In the genomic region with DNA sequence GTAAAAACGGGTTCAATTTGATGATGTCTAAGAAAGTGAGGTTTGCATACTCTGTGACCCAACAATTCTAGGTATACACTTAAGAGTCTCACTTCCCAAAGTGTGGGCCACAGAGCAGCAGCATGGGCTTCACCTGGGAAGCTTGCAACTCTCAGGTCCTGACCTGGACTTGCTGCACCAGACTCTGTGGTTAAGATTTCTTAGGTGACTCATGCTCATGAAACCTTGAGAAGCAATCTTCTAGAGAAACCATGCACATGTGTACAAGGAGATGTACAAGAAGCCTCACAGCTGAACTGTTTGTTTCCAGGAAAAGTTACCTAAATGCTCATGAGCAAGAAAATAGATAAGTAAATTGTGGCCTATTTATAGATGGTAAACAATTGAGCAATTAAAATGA, we compare ENCODE assay signal across 7 cellular contexts. TPM values are rescaled to one million over a fixed set of nuclear protein-coding genes. Genes with fewer than 3 reads are reported as not detected.
DNase-seq lines count a peak whose midpoint lies in the region; ATAC-seq, FAIRE-seq and TF ChIP-seq lines count a peak whose summit lies in the region.

No MANE protein-coding gene starts in this region.

- no peak overlapping the region for H3K4me3 ChIP-seq in GM23248
- no peak overlapping the region for H3K4me3 ChIP-seq in keratinocyte (ENCODE audit: control insufficient read depth in 2 of 3, extremely low read depth in 1 of 3, insufficient read depth in 2 of 3, low read depth in 1 of 3, low read length in 3 of 3)

- H3K36me3 ChIP-seq in GM23248 (ENCODE audit: low read depth) (peaks cover 12% of the 10 kb centered on the region), keratinocyte (ENCODE audit: control insufficient read depth in 2 of 2, extremely low read depth in 1 of 2, insufficient read depth in 2 of 2, low read length in 2 of 2) (no peaks in the 10 kb centered on the region)

- DNase-seq in GM23248, result peak; percentile 63
- DNase-seq in LoVo (ENCODE audit: low spot score), result peak; percentile 53
- DNase-seq in keratinocyte (ENCODE audit: low read depth, low spot score), result no peak
- no peak for DNase-seq in posterior vena cava (ENCODE audit: low spot score)
- no peak for DNase-seq in amniotic stem cell (lab: John Stamatoyannopoulos, UW)
- DNase-seq in cerebellum (ENCODE audit: low spot score), result no peak

- 93 to 97% methylated on average over 1 of the region's 1 CpG for WGBS in GM23248 (ENCODE audit: low coverage in 1 of 2, low lambda C conversion rate in 2 of 2, missing lambda C conversion rate in 2 of 2), 2 experiments

- intact Hi-C loops in posterior vena cava (cut with DNase I), result no loop called here

- FAIRE-seq in keratinocyte (lab: Jason Lieb, UNC), result peak; percentile 57

- H3K4me1 ChIP-seq in GM23248 (ENCODE audit: insufficient read depth) (peaks cover 21% of the 10 kb centered on the region), keratinocyte (ENCODE audit: control insufficient read depth, extremely low read depth, insufficient read depth, low read length) (peaks cover 6% of the 10 kb centered on the region)

- no peaks in the 10 kb centered on the region for H3K27me3 ChIP-seq in GM23248 (replicated peaks; ENCODE audit: insufficient read depth)
- no peaks in the 10 kb centered on the region for H3K27me3 ChIP-seq in keratinocyte (ENCODE audit: control insufficient read depth, extremely low read depth, insufficient read depth, low read length)

- H3K79me2 ChIP-seq in GM23248 (ENCODE audit: insufficient read depth) (no peaks in the 10 kb centered on the region), keratinocyte (ENCODE audit: control insufficient read depth, insufficient read depth, low read length) (no peaks in the 10 kb centered on the region)

- H3K9me2 ChIP-seq in GM23248 (ENCODE audit: insufficient read depth), result no peaks in the 10 kb centered on the region

- H3K9ac ChIP-seq in GM23248 (no peak overlapping the region), keratinocyte (ENCODE audit: control insufficient read depth, extremely low read depth, insufficient read depth, low read length) (no peak overlapping the region)

- H3K9me1 ChIP-seq in keratinocyte (ENCODE audit: control insufficient read depth, extremely low read depth, insufficient read depth, low read length), result peaks cover 2% of the 10 kb centered on the region

- no peak for TF ChIP-seq CTCF in keratinocyte (optimal IDR thresholded peaks at IDR 0.05 in 1 of 3, IDR thresholded peaks at IDR 0.05 in 1 of 3, conservative IDR thresholded peaks at IDR 0.05 in 1 of 3; ENCODE audit: extremely low read depth in 1 of 3, insufficient read depth in 2 of 3, low read length in 3 of 3)

- peaks cover 30% of the 10 kb centered on the region for H3F3A ChIP-seq in GM23248 (ENCODE audit: insufficient read depth)

- H2AFZ ChIP-seq in GM23248 (no peak overlapping the region), keratinocyte (ENCODE audit: control insufficient read depth, low read length) (no peak overlapping the region)

- H3K9me3 ChIP-seq in GM23248 (ENCODE audit: low read depth), result no peaks in the 10 kb centered on the region
- no peaks in the 10 kb centered on the region for H3K9me3 ChIP-seq in keratinocyte (ENCODE audit: control insufficient read depth, low read depth, low read length)

- dilution Hi-C loops in keratinocyte (cut with MboI; ENCODE audit: extremely low pct_ligation_motif_present, low sequenced_read_pairs), result no loop called here

- in situ Hi-C loops in GM23248 (cut with MboI), result no loop called here

- no peak overlapping the region for H3K4me2 ChIP-seq in GM23248 (ENCODE audit: unreplicated experiment)
- H3K4me2 ChIP-seq in keratinocyte (ENCODE audit: control insufficient read depth, extremely low read depth, insufficient read depth, low read depth, low read length), result no peak overlapping the region

- ATAC-seq in GM18861 (IDR thresholded peaks at IDR 0.05; ENCODE audit: unreplicated experiment), result peak; percentile 77

- H3K27ac ChIP-seq in GM23248, result no peak overlapping the region
- no peak overlapping the region for H3K27ac ChIP-seq in keratinocyte (ENCODE audit: control insufficient read depth, insufficient read depth, low read length)

- H4K20me1 ChIP-seq in GM23248 (ENCODE audit: insufficient read depth) (no peaks in the 10 kb centered on the region), keratinocyte (ENCODE audit: control insufficient read depth, extremely low read depth, insufficient read depth, low read length) (no peaks in the 10 kb centered on the region)

RNA-seq across cellular contexts. Expression of a gene that starts 30.0 kb away (rescaled TPM):
- total RNA-seq in GM23248 (2014; rRNA removed; shearing (Covaris generic)), result 26.2 and 30.4 TPM in 2 replicates
- polyA plus RNA-seq in GM23248 (2016; fragmentation: Nextera tagmentation; extraction: Ambion mirVana) (15.3 and 15.5 TPM in 2 replicates), keratinocyte (13.3 to 29.6 TPM (median 28.5 TPM) in 3 replicates)
- polyA plus RNA-seq in keratinocyte (2011; ENCODE audit: low read depth), result 68.9 TPM
- 24.5 and 27.9 TPM in 2 replicates for polyA plus RNA-seq in keratinocyte (2011; cell fraction: cytosol; rRNA removed)
- 11.6 and 20.5 TPM in 2 replicates for polyA plus RNA-seq in keratinocyte (2011; cell fraction: nucleus; rRNA removed)
- 24.2 and 36.4 TPM in 2 replicates for polyA plus RNA-seq in keratinocyte (2012; ENCODE audit: low replicate concordance)
- polyA minus RNA-seq in keratinocyte, result 4.2 to 12.1 TPM (median 6.1 TPM) in 3 replicates
- 14.6 TPM for polyA minus RNA-seq in keratinocyte (2011; cell fraction: cytosol; rRNA and poly(A)+ RNA removed)
- 6.3 and 11.2 TPM in 2 replicates for polyA minus RNA-seq in keratinocyte (2011; cell fraction: nucleus; rRNA and poly(A)+ RNA removed)
- total RNA-seq in posterior vena cava (10 to 100 TPM; 49.3 to 59.0 TPM), cerebellum (25.7 TPM)

RNA-seq across cellular contexts. Expression of a gene that starts 43.8 kb away (rescaled TPM):
- 22.5 and 39.7 TPM in 2 replicates for total RNA-seq in GM23248 (2014; rRNA removed; shearing (Covaris generic))
- polyA plus RNA-seq in GM23248 (2016; fragmentation: Nextera tagmentation; extraction: Ambion mirVana), result 45.8 and 49.6 TPM in 2 replicates
- 25.4 to 63.0 TPM (median 27.3 TPM) in 3 replicates for polyA plus RNA-seq in keratinocyte
- 48.2 TPM for polyA plus RNA-seq in keratinocyte (2011; ENCODE audit: low read depth)
- 19.7 and 45.7 TPM in 2 replicates for polyA plus RNA-seq in keratinocyte (2011; cell fraction: cytosol; rRNA removed)
- polyA plus RNA-seq in keratinocyte (2011; cell fraction: nucleus; rRNA removed), result 19.8 and 33.1 TPM in 2 replicates
- polyA plus RNA-seq in keratinocyte (2012; ENCODE audit: low replicate concordance), result 20.7 and 26.5 TPM in 2 replicates
- polyA minus RNA-seq in keratinocyte, result 2.3 to 23.1 TPM (median 8.8 TPM) in 3 replicates
- polyA minus RNA-seq in keratinocyte (2011; cell fraction: cytosol; rRNA and poly(A)+ RNA removed), result 13.2 TPM
- polyA minus RNA-seq in keratinocyte (2011; cell fraction: nucleus; rRNA and poly(A)+ RNA removed), result 9.8 and 14.8 TPM in 2 replicates
- total RNA-seq in posterior vena cava, result 10 to 100 TPM; 20.4 to 24.8 TPM
- 25.2 TPM for total RNA-seq in cerebellum

RNA-seq across cellular contexts. Expression of a gene that starts 44.0 kb away (rescaled TPM):
- total RNA-seq in GM23248 (2014; rRNA removed; shearing (Covaris generic)), result 26.3 and 42.9 TPM in 2 replicates
- polyA plus RNA-seq in GM23248 (2016; fragmentation: Nextera tagmentation; extraction: Ambion mirVana) (53.6 and 56.4 TPM in 2 replicates), keratinocyte (14.4 to 23.1 TPM (median 14.9 TPM) in 3 replicates)
- 1.7 TPM for polyA plus RNA-seq in keratinocyte (2011; ENCODE audit: low read depth)
- 9.4 and 16.6 TPM in 2 replicates for polyA plus RNA-seq in keratinocyte (2011; cell fraction: cytosol; rRNA removed)
- polyA plus RNA-seq in keratinocyte (2011; cell fraction: nucleus; rRNA removed), result 11.6 and 12.4 TPM in 2 replicates
- polyA plus RNA-seq in keratinocyte (2012; ENCODE audit: low replicate concordance), result 12.8 and 16.2 TPM in 2 replicates
- polyA minus RNA-seq in keratinocyte, result 9.5 to 15.9 TPM (median 12.2 TPM) in 3 replicates
- 19.2 TPM for polyA minus RNA-seq in keratinocyte (2011; cell fraction: cytosol; rRNA and poly(A)+ RNA removed)
- polyA minus RNA-seq in keratinocyte (2011; cell fraction: nucleus; rRNA and poly(A)+ RNA removed), result 6.1 and 8.0 TPM in 2 replicates
- total RNA-seq in posterior vena cava (10 to 100 TPM; 15.8 to 18.2 TPM), cerebellum (39.8 TPM)

Comparison
In these comparisons a context has a peak if more than half of its experiments do, and no peak if none do; other contexts are left out.
1. DNase-seq: peak in GM23248 (single experiment) and LoVo (single experiment); none in keratinocyte (single experiment), posterior vena cava (single experiment), amniotic stem cell (single experiment) and cerebellum (single experiment).